ENCODE assay signal across 9 cellular contexts in the genomic region with DNA sequence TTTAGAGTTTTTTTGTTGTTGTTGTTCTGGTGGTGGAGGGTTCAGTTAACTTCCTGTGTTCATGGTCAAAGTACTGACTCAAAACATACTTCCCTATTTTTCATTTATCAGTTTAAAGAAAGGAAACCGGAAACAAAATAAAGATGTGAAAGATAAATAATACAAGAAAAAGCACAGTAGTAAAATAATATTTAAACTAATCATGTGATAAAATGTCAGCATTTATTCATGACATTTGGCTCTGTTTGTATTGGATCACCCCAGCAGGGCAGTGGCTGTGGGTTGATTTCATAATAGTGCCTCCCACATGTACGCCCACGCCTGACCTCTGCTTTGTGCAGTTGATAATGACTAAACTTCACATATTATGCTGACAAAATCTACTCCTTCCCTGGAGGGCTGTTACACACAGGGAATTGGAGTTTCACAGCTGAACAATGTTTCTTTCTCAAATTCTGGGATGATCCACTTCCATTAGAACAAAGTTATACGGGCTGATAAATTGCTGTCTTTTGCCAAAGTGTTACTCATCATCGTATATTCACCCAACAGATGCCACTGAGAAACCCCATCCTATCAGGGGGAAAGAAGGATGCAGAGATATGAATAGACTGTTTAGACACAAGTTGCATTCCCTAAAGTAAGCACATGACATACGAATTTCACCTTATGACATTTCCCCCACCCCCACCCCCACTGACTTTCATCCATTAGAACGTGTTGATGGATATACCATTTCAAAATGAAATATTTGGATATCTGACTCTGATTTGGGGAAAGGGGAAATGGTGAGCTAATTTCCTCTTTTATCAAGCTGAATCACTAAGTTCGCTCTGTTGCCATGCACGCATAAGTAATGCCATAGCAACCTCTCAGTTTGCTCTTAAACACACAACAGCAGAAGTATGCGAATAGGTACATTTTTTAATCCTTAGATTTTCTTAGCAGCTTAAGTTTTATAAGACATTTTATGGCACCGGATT. TPM values are rescaled to one million over a fixed set of nuclear protein-coding genes. Genes with fewer than 3 reads are reported as not detected.
DNase-seq lines count a peak whose midpoint lies in the region; ATAC-seq lines count a peak whose summit lies in the region.
"Had no signal": no experiment of that assay in that cellular context is flagged by ENCODE, and none has a peak within 500 bp of the region (broad histone marks: within the 10 kb centered on the region; RNA-seq: fewer than 3 reads in every experiment).

No MANE protein-coding gene starts in this region.

- DNase-seq in GF-D8 (lab: John Stamatoyannopoulos, UW), result peak; percentile 13
- DNase-seq in HT-29 (ENCODE audit: low spot score), result peak; percentile 31
- DNase-seq in brain pericyte (ENCODE audit: low read depth, low spot score), result peak; percentile 74
- peak; percentile 34 to 35 for DNase-seq in memory B cell (ENCODE audit: low spot score in 2 of 2)
- no peak for DNase-seq in RPMI8226
- DNase-seq in NCI-H1436 treated with DMSO at 0.1 percent for 48 hours (lab: John Stamatoyannopoulos, UW), result no peak
- no peak for DNase-seq in T-helper 9 cell

- no peaks in the 10 kb centered on the region for H3K9me3 Mint-ChIP-seq in memory B cell

- peak overlapping the region; percentile 99 for H3K27ac Mint-ChIP-seq in memory B cell

- peak overlapping the region; percentile 61 for H3K4me3 Mint-ChIP-seq in memory B cell

- peaks cover 2% of the 10 kb centered on the region for H3K36me3 Mint-ChIP-seq in memory B cell

- ATAC-seq in GM21515 (IDR thresholded peaks at IDR 0.05; ENCODE audit: unreplicated experiment) (peak; percentile 96), memory B cell (ENCODE audit: low read depth) (peak; percentile 83)
- ATAC-seq: Panc1 had no signal

- no peaks in the 10 kb centered on the region for H3K27me3 Mint-ChIP-seq in memory B cell

- peaks cover 24% of the 10 kb centered on the region for H3K4me1 Mint-ChIP-seq in memory B cell

RNA-seq across cellular contexts. Expression of gene AMELX, which starts 48.4 kb away (rescaled TPM):
- 0.13 TPM in 1 of 2 replicates, not detected in the other for total RNA-seq in HT-29 (2014; rRNA removed; shearing (Covaris generic))

Comparison
In these comparisons a context has a peak if more than half of its experiments do, and no peak if none do; other contexts are left out.
1. DNase-seq: peak in GF-D8 (single experiment), HT-29 (single experiment), brain pericyte (single experiment) and memory B cell (2 of 2); none in RPMI8226 (single experiment), NCI-H1436 treated with DMSO at 0.1 percent for 48 hours (single experiment) and T-helper 9 cell (single experiment).